In genomic region chr4:76782837-76783236, GRCh38 we compare ENCODE assay signal across 15 cellular contexts.
DNase-seq lines count a peak whose midpoint lies in the region; ATAC-seq, FAIRE-seq and TF ChIP-seq lines count a peak whose summit lies in the region.
"Had no signal": no experiment of that assay in that cellular context is flagged by ENCODE, and none has a peak within 500 bp of the region (broad histone marks: within the 10 kb centered on the region; RNA-seq: fewer than 3 reads in every experiment).

No MANE protein-coding gene starts in this region.

- no peak for FAIRE-seq in bronchial epithelial cell (lab: Jason Lieb, UNC)

- H3K27me3 ChIP-seq in KMS-11 (ENCODE audit: insufficient read depth, low read depth) (no peaks in the 10 kb centered on the region), bronchial epithelial cell (ENCODE audit: control insufficient read depth, insufficient read depth, low read length) (no peaks in the 10 kb centered on the region), mesenchymal stem cell (ENCODE audit: control insufficient read depth in 1 of 2, insufficient read depth in 1 of 2, low read length in 2 of 2) (no peaks in the 10 kb centered on the region), transverse colon (no peaks in the 10 kb centered on the region)
- H3K27me3 ChIP-seq: heart right ventricle had no signal

- no peak overlapping the region for H3K9ac ChIP-seq in KMS-11
- peak overlapping the region; percentile 87 for H3K9ac ChIP-seq in mesenchymal stem cell (ENCODE audit: low read length)

- no peak for TF ChIP-seq POLR2A in transverse colon (IDR thresholded peaks at IDR 0.05)

- no peak overlapping the region for H2BK12ac ChIP-seq in mesenchymal stem cell (ENCODE audit: low read length in 2 of 2)

- ATAC-seq in GM18909 (IDR thresholded peaks at IDR 0.05; ENCODE audit: poor library complexity, unreplicated experiment) = no peak
- ATAC-seq: CD8-positive, alpha-beta T cell; heart right ventricle had no signal

- no peak for TF ChIP-seq EP300 in transverse colon (IDR thresholded peaks at IDR 0.05; ENCODE audit: low read depth)

- H3K79me1 ChIP-seq in mesenchymal stem cell (replicated peaks; ENCODE audit: low read length, poor library complexity, severe bottlenecking) = peaks cover 6% of the 10 kb centered on the region

- H4K20me1 ChIP-seq in KMS-11 (ENCODE audit: insufficient read depth) = no peaks in the 10 kb centered on the region

- H3K4me1 ChIP-seq in KMS-11 (ENCODE audit: low read depth, poor library complexity, severe bottlenecking) (peaks cover 20% of the 10 kb centered on the region), mesenchymal stem cell (ENCODE audit: control insufficient read depth, insufficient read depth, low read depth, low read length) (peaks cover 12% of the 10 kb centered on the region), transverse colon (peaks cover 0 to 5% (median 0%) of the 10 kb centered on the region in 4 donors)
- H3K4me1 ChIP-seq: heart right ventricle had no signal

- H3K27ac ChIP-seq in KMS-11 (no peak overlapping the region), mesenchymal stem cell (ENCODE audit: low read length, poor library complexity, severe bottlenecking) (peak overlapping the region; percentile 93), transverse colon (no peak overlapping the region)
- H3K27ac ChIP-seq: heart right ventricle had no signal

- H3K36me3 ChIP-seq in KMS-11 (ENCODE audit: insufficient read depth) (no peaks in the 10 kb centered on the region), bronchial epithelial cell (ENCODE audit: control insufficient read depth, insufficient read depth, low read length) (peaks cover 1% of the 10 kb centered on the region), mesenchymal stem cell (ENCODE audit: control insufficient read depth in 1 of 2, insufficient read depth in 2 of 2, low read depth in 1 of 2, low read length in 2 of 2) (peaks cover 8 to 16% of the 10 kb centered on the region in 2 experiments), transverse colon (peaks cover 0 to 14% (median 2%) of the 10 kb centered on the region in 4 donors)

- no peak overlapping the region for H2BK15ac ChIP-seq in mesenchymal stem cell (ENCODE audit: low read depth, poor library complexity, severe bottlenecking)

- no peak for TF ChIP-seq CTCF in KMS-11 (conservative IDR thresholded peaks at IDR 0.05; ENCODE audit: low read depth, low read length)
- TF ChIP-seq CTCF in bronchial epithelial cell (IDR thresholded peaks at IDR 0.05; ENCODE audit: insufficient read depth, low read length, severe bottlenecking) = no peak
- no peak for TF ChIP-seq CTCF in transverse colon (IDR thresholded peaks at IDR 0.05)

- no peak overlapping the region for H3K14ac ChIP-seq in mesenchymal stem cell (ENCODE audit: low read length in 2 of 2)

- in situ Hi-C loops in transverse colon (cut with MboI; ENCODE audit: low pct_ligation_motif_present in 1 of 4, low pct_unique_long_range_greater_than_20kb in 1 of 4, low sequenced_read_pairs in 3 of 4) = no loop called here

- no peak overlapping the region for H2BK120ac ChIP-seq in mesenchymal stem cell (ENCODE audit: low read depth, low read length)

- H3K79me2 ChIP-seq in KMS-11 (ENCODE audit: insufficient read depth, low read depth) = no peaks in the 10 kb centered on the region

- H2BK5ac ChIP-seq in mesenchymal stem cell (ENCODE audit: low read depth, low read length, poor library complexity, severe bottlenecking) = no peak overlapping the region

- WGBS in mesenchymal stem cell = 0% methylated on average over 1 of the region's 1 CpG
- 58 to 67% methylated on average over 1 of the region's 1 CpG for WGBS in transverse colon (ENCODE audit: low coverage in 1 of 2), 2 donors

- no peak overlapping the region for H2AK5ac ChIP-seq in mesenchymal stem cell (ENCODE audit: low read length, severe bottlenecking)

- no peak overlapping the region for H3K4me3 ChIP-seq in KMS-11 (IDR thresholded peaks at IDR 0.05; ENCODE audit: insufficient read depth, low read depth, low read length)
- peak overlapping the region; percentile 21 for H3K4me3 ChIP-seq in bronchial epithelial cell (ENCODE audit: low read depth, low read length)
- peak overlapping the region in 1 of 2 experiments; percentile 60 for H3K4me3 ChIP-seq in mesenchymal stem cell (ENCODE audit: insufficient read depth in 1 of 2, low read depth in 1 of 2, low read length in 2 of 2)
- H3K4me3 ChIP-seq in transverse colon = no peak overlapping the region
- H3K4me3 ChIP-seq: heart right ventricle had no signal

- DNase-seq in AG20443 (ENCODE audit: low spot score) (peak; percentile 71), bronchial epithelial cell (ENCODE audit: low read depth) (peak; percentile 69), mesenchymal stem cell (peak; percentile 76), NOMO-1 treated with DMSO at 0.1 percent for 48 hours (lab: John Stamatoyannopoulos, UW; ENCODE audit: unreplicated experiment) (no peak), transverse colon (no peak), NCI-H2029 (lab: John Stamatoyannopoulos, UW) (no peak)
- DNase-seq: activated CD4-positive, alpha-beta T cell treated with anti-CD3 and anti-CD28 coated beads, Interleukin-2, amount 50 U/mL, for 48 hours; activated effector memory CD4-positive, alpha-beta T cell treated with anti-CD3 and anti-CD28 coated beads, Interleukin-2, amount 50 U/mL, for 16 hours; CD8-positive, alpha-beta T cell; cortex of kidney; heart right ventricle; NCI-H1417 treated with DMSO at 0.1 percent for 48 hours; NCI-H82 had no signal

- H4K91ac ChIP-seq in mesenchymal stem cell (ENCODE audit: low read length) = no peak overlapping the region

- no peak overlapping the region for H3K23ac ChIP-seq in mesenchymal stem cell (ENCODE audit: low read length in 2 of 2)

- H3K4ac ChIP-seq in mesenchymal stem cell (ENCODE audit: low read depth in 1 of 2, low read length in 2 of 2) = no peak overlapping the region

- intact Hi-C loops in transverse colon (cut with DNase I; ENCODE audit: low total_unique reads) = no loop called here

- H3K4me2 ChIP-seq in KMS-11 (0 out of 2 replicates have a peak overlapping the region, but pooled peaks have one; percentile 18), mesenchymal stem cell (ENCODE audit: low read length, poor library complexity, severe bottlenecking) (no peak overlapping the region)

- H3K18ac ChIP-seq in mesenchymal stem cell (ENCODE audit: low read depth in 1 of 2, low read length in 2 of 2) = no peak overlapping the region

- no peak overlapping the region for H2AFZ ChIP-seq in KMS-11 (ENCODE audit: low read depth)
- H2AFZ ChIP-seq in mesenchymal stem cell (ENCODE audit: low read depth, low read length) = no peak overlapping the region

- no peak overlapping the region for H4K8ac ChIP-seq in mesenchymal stem cell (ENCODE audit: low read length)

- H3K9me3 ChIP-seq in mesenchymal stem cell (ENCODE audit: control insufficient read depth, low read length) = no peaks in the 10 kb centered on the region
- no peaks in the 10 kb centered on the region for H3K9me3 ChIP-seq in transverse colon
- H3K9me3 ChIP-seq: heart right ventricle had no signal

Comparison
In these comparisons a context has a peak if more than half of its experiments do, and no peak if none do; other contexts are left out.
1. DNase-seq: peak in AG20443 (single experiment), bronchial epithelial cell (single experiment) and mesenchymal stem cell (single experiment); none in NOMO-1 treated with DMSO at 0.1 percent for 48 hours (single experiment), transverse colon (single experiment) and NCI-H2029 (single experiment).